ENCODE assay signal across 1 cellular context in genomic region chr10:122054046-122055025, GRCh38.
TF ChIP-seq lines count a peak whose summit lies in the region.

No MANE protein-coding gene starts in this region.

TF ChIP-seq in HepG2, 621 proteins besides CTCF, POLR2A, EP300 and RAD21 (continued from another document and continues in another):
- TF ChIP-seq TBP (CRISPR knock-in tag; IDR thresholded peaks at IDR 0.05) (no peak), GABPA (IDR thresholded peaks at IDR 0.05; ENCODE audit: low read depth, low read length) (no peak), GABPA (CRISPR knock-in tag; IDR thresholded peaks at IDR 0.05; ENCODE audit: low read depth) (peak; percentile 23; the same call in 1 of the 2 replicates), TBX2 (CRISPR knock-in tag; IDR thresholded peaks at IDR 0.05; ENCODE audit: borderline replicate concordance) (peak; percentile 19; the same call in 1 of the 2 replicates), ZNF224 (CRISPR knock-in tag; IDR thresholded peaks at IDR 0.05) (0 out of 2 replicates have a peak, but pooled peaks have one; percentile 54), ZNF124 (CRISPR knock-in tag; IDR thresholded peaks at IDR 0.05) (0 out of 2 replicates have a peak, but pooled peaks have one; percentile 49), TARDBP (CRISPR knock-in tag; IDR thresholded peaks at IDR 0.05) (peak; percentile 62; the same call in 1 of the 2 replicates), ARID2 (CRISPR knock-in tag; IDR thresholded peaks at IDR 0.05; ENCODE audit: borderline replicate concordance) (0 out of 2 replicates have a peak, but pooled peaks have one; percentile 46), ZNF318 (CRISPR knock-in tag; IDR thresholded peaks at IDR 0.05) (no peak), CHD4 (IDR thresholded peaks at IDR 0.05; ENCODE audit: borderline replicate concordance, low read length) (0 out of 2 replicates have a peak, but pooled peaks have one; percentile 35), FOXA1 (IDR thresholded peaks at IDR 0.05) (no peak), FOXA1 (CRISPR knock-in tag; IDR thresholded peaks at IDR 0.05) (0 out of 2 replicates have a peak, but pooled peaks have one; percentile 11), BHLHE40 (IDR thresholded peaks at IDR 0.05; ENCODE audit: low read length) (0 out of 2 replicates have a peak, but pooled peaks have one; percentile 17), RARA (CRISPR knock-in tag; IDR thresholded peaks at IDR 0.05) (peak; percentile 69), ZNF18 (CRISPR knock-in tag; IDR thresholded peaks at IDR 0.05; ENCODE audit: insufficient replicate concordance) (peak; percentile 42), ZBTB7B (CRISPR knock-in tag; IDR thresholded peaks at IDR 0.05) (peak; percentile 91; the same call in 1 of the 2 replicates), ZNF24 (IDR thresholded peaks at IDR 0.05) (no peak), ZGPAT (CRISPR knock-in tag; IDR thresholded peaks at IDR 0.05) (0 out of 2 replicates have a peak, but pooled peaks have one; percentile 41), NR2C2 (CRISPR knock-in tag; IDR thresholded peaks at IDR 0.05; ENCODE audit: borderline replicate concordance) (peak; percentile 37; the same call in 1 of the 2 replicates)
- TF ChIP-seq, protein P1, sequence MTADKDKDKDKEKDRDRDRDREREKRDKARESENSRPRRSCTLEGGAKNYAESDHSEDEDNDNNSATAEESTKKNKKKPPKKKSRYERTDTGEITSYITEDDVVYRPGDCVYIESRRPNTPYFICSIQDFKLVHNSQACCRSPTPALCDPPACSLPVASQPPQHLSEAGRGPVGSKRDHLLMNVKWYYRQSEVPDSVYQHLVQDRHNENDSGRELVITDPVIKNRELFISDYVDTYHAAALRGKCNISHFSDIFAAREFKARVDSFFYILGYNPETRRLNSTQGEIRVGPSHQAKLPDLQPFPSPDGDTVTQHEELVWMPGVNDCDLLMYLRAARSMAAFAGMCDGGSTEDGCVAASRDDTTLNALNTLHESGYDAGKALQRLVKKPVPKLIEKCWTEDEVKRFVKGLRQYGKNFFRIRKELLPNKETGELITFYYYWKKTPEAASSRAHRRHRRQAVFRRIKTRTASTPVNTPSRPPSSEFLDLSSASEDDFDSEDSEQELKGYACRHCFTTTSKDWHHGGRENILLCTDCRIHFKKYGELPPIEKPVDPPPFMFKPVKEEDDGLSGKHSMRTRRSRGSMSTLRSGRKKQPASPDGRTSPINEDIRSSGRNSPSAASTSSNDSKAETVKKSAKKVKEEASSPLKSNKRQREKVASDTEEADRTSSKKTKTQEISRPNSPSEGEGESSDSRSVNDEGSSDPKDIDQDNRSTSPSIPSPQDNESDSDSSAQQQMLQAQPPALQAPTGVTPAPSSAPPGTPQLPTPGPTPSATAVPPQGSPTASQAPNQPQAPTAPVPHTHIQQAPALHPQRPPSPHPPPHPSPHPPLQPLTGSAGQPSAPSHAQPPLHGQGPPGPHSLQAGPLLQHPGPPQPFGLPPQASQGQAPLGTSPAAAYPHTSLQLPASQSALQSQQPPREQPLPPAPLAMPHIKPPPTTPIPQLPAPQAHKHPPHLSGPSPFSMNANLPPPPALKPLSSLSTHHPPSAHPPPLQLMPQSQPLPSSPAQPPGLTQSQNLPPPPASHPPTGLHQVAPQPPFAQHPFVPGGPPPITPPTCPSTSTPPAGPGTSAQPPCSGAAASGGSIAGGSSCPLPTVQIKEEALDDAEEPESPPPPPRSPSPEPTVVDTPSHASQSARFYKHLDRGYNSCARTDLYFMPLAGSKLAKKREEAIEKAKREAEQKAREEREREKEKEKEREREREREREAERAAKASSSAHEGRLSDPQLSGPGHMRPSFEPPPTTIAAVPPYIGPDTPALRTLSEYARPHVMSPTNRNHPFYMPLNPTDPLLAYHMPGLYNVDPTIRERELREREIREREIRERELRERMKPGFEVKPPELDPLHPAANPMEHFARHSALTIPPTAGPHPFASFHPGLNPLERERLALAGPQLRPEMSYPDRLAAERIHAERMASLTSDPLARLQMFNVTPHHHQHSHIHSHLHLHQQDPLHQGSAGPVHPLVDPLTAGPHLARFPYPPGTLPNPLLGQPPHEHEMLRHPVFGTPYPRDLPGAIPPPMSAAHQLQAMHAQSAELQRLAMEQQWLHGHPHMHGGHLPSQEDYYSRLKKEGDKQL (CRISPR knock-in tag; IDR thresholded peaks at IDR 0.05; ENCODE audit: low read depth), result 0 out of 2 replicates have a peak, but pooled peaks have one; percentile 39
- TF ChIP-seq, protein P2, sequence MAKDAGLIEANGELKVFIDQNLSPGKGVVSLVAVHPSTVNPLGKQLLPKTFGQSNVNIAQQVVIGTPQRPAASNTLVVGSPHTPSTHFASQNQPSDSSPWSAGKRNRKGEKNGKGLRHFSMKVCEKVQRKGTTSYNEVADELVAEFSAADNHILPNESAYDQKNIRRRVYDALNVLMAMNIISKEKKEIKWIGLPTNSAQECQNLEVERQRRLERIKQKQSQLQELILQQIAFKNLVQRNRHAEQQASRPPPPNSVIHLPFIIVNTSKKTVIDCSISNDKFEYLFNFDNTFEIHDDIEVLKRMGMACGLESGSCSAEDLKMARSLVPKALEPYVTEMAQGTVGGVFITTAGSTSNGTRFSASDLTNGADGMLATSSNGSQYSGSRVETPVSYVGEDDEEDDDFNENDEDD (CRISPR knock-in tag; IDR thresholded peaks at IDR 0.05; ENCODE audit: borderline replicate concordance), result 0 out of 2 replicates have a peak, but pooled peaks have one; percentile 13
- TF ChIP-seq, protein P3, sequence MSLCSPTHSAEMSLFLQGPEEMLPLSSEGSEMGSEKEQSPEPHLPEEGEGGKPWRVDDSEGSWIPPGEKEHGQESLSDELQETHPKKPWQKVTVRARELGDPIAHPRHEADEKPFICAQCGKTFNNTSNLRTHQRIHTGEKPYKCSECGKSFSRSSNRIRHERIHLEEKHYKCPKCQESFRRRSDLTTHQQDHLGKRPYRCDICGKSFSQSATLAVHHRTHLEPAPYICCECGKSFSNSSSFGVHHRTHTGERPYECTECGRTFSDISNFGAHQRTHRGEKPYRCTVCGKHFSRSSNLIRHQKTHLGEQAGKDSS (CRISPR knock-in tag; IDR thresholded peaks at IDR 0.05; ENCODE audit: borderline replicate concordance, low read depth), result no peak
- TF ChIP-seq, protein P4, sequence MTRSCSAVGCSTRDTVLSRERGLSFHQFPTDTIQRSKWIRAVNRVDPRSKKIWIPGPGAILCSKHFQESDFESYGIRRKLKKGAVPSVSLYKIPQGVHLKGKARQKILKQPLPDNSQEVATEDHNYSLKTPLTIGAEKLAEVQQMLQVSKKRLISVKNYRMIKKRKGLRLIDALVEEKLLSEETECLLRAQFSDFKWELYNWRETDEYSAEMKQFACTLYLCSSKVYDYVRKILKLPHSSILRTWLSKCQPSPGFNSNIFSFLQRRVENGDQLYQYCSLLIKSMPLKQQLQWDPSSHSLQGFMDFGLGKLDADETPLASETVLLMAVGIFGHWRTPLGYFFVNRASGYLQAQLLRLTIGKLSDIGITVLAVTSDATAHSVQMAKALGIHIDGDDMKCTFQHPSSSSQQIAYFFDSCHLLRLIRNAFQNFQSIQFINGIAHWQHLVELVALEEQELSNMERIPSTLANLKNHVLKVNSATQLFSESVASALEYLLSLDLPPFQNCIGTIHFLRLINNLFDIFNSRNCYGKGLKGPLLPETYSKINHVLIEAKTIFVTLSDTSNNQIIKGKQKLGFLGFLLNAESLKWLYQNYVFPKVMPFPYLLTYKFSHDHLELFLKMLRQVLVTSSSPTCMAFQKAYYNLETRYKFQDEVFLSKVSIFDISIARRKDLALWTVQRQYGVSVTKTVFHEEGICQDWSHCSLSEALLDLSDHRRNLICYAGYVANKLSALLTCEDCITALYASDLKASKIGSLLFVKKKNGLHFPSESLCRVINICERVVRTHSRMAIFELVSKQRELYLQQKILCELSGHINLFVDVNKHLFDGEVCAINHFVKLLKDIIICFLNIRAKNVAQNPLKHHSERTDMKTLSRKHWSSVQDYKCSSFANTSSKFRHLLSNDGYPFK (CRISPR knock-in tag; IDR thresholded peaks at IDR 0.05; ENCODE audit: borderline replicate concordance), result 0 out of 2 replicates have a peak, but pooled peaks have one; percentile 9
- TF ChIP-seq, protein P5, sequence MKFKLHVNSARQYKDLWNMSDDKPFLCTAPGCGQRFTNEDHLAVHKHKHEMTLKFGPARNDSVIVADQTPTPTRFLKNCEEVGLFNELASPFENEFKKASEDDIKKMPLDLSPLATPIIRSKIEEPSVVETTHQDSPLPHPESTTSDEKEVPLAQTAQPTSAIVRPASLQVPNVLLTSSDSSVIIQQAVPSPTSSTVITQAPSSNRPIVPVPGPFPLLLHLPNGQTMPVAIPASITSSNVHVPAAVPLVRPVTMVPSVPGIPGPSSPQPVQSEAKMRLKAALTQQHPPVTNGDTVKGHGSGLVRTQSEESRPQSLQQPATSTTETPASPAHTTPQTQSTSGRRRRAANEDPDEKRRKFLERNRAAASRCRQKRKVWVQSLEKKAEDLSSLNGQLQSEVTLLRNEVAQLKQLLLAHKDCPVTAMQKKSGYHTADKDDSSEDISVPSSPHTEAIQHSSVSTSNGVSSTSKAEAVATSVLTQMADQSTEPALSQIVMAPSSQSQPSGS (CRISPR knock-in tag; IDR thresholded peaks at IDR 0.05), result no peak; the same call in 1 of the 2 replicates
